Comparison of ENCODE assay signal across 23 cellular contexts in genomic region chr7:102304668-102305067, GRCh38. TPM values are rescaled to one million over a fixed set of nuclear protein-coding genes. Genes with fewer than 3 reads are reported as not detected.
DNase-seq lines count a peak whose midpoint lies in the region; ATAC-seq and TF ChIP-seq lines count a peak whose summit lies in the region.
"Had no signal": no experiment of that assay in that cellular context is flagged by ENCODE, and none has a peak within 500 bp of the region (broad histone marks: within the 10 kb centered on the region; RNA-seq: fewer than 3 reads in every experiment).

No MANE protein-coding gene starts in this region.

- no peaks in the 10 kb centered on the region for H3K36me3 ChIP-seq in effector memory CD4-positive, alpha-beta T cell (ENCODE audit: control insufficient read depth, insufficient read depth, low read length)
- H3K36me3 ChIP-seq: right lobe of liver had no signal

- ATAC-seq in activated B cell treated with CpG ODN at 0.5 μM for 24 hours (ENCODE audit: low read depth), result no peak
- ATAC-seq in left ventricle myocardium superior, result no peak
- no peak for ATAC-seq in stimulated activated memory B cell treated with anti-CD40 and anti-IgM and Interleukin-4, amounts not matched to agents 10 μg/mL and 1 μg/mL and 100 μg/mL, for 72 hours
- ATAC-seq in activated naive CD4-positive, alpha-beta T cell treated with anti-CD3 and anti-CD28 coated beads, Interleukin-2, amount 50 U/mL, for 72 hours, result no peak
- ATAC-seq: mucosa of descending colon had no signal

- POLR2A ChIA-PET in activated B cell treated with CpG ODN at 0.5 μM for 24 hours (lab: Charles Lee), result interaction anchor here (0.7 to 8.3 kb wide), 4 partner anchors 9 to 121 kb away, joined by 3 to 180 read pairs (median 8); partner anchors contain the start of gene SH2B2

- no peaks in the 10 kb centered on the region for H3K9me3 ChIP-seq in effector memory CD4-positive, alpha-beta T cell (ENCODE audit: control insufficient read depth, low read length)
- H3K9me3 ChIP-seq: mucosa of descending colon, right lobe of liver had no signal

- H3K27me3 ChIP-seq in effector memory CD4-positive, alpha-beta T cell (replicated peaks; ENCODE audit: control insufficient read depth, insufficient read depth, low read length, poor library complexity, severe bottlenecking), result no peaks in the 10 kb centered on the region
- H3K27me3 ChIP-seq: right lobe of liver had no signal

- peak overlapping the region; percentile 92 for H3K27ac Mint-ChIP-seq in activated B cell treated with CpG ODN at 0.5 μM for 24 hours
- H3K27ac Mint-ChIP-seq in stimulated activated memory B cell treated with anti-CD40 and anti-IgM and Interleukin-4, amounts not matched to agents 10 μg/mL and 1 μg/mL and 100 μg/mL, for 72 hours, result peak overlapping the region; percentile 88
- no peak overlapping the region for H3K27ac Mint-ChIP-seq in activated naive CD4-positive, alpha-beta T cell treated with anti-CD3 and anti-CD28 coated beads, Interleukin-2, amount 50 U/mL, for 72 hours

- H3K4me1 Mint-ChIP-seq in activated B cell treated with CpG ODN at 0.5 μM for 24 hours, result peaks cover 80% of the 10 kb centered on the region
- peaks cover 71% of the 10 kb centered on the region for H3K4me1 Mint-ChIP-seq in stimulated activated memory B cell treated with anti-CD40 and anti-IgM and Interleukin-4, amounts not matched to agents 10 μg/mL and 1 μg/mL and 100 μg/mL, for 72 hours

- DNase-seq in LHCN-M2 (ENCODE audit: low read depth) (peak; percentile 67), activated B cell treated with CpG ODN at 0.5 μM for 24 hours (no peak), left ventricle myocardium superior (peak; percentile 43), cerebellar nuclear complex (lab: John Stamatoyannopoulos, UW) (no peak)
- DNase-seq in activated naive CD4-positive, alpha-beta T cell treated with anti-CD3 and anti-CD28 coated beads, Interleukin-2, amount 50 U/mL, for 72 hours (ENCODE audit: low spot score in 2 of 2), result no peak
- no peak for DNase-seq in effector memory CD4-positive, alpha-beta T cell
- DNase-seq: activated CD4-positive, alpha-beta T cell treated with anti-CD3 and anti-CD28 coated beads for 48 hours; activated CD8-positive, alpha-beta memory T cell treated with anti-CD3 and anti-CD28 coated beads, Interleukin-2, amount 50 U/mL, for 4 hours; activated gamma-delta T cell treated with Interleukin-2 at 50 U/mL for 16 hours; AML-193; aorta; Calu3; foreskin melanocyte; KG1; mucosa of descending colon; NCI-H1092 treated with DMSO at 0.1 percent for 48 hours; NCI-H524 treated with DMSO at 0.1 percent for 48 hours; OCI-M1; right lobe of liver had no signal

- CTCF ChIA-PET in activated B cell treated with CpG ODN at 0.5 μM for 24 hours (lab: Charles Lee), result interaction anchor here (2.0 kb wide), 1 partner anchor 17 kb away, joined by 10 read pairs; no protein-coding TSS in a partner anchor

- H3K4me1 ChIP-seq in effector memory CD4-positive, alpha-beta T cell (ENCODE audit: control insufficient read depth, insufficient read depth, low read length, poor library complexity, severe bottlenecking), result peaks cover 4% of the 10 kb centered on the region
- H3K4me1 ChIP-seq: right lobe of liver had no signal

- no peak overlapping the region for H3K27ac ChIP-seq in effector memory CD4-positive, alpha-beta T cell (ENCODE audit: insufficient read depth, low read length, poor library complexity, severe bottlenecking)
- H3K27ac ChIP-seq: coronary artery, epithelial cell of prostate, right lobe of liver had no signal

- TF ChIP-seq CTCF in activated B cell treated with CpG ODN at 0.5 μM for 24 hours (IDR thresholded peaks at IDR 0.05), result no peak

- peaks cover 29% of the 10 kb centered on the region for H3K36me3 Mint-ChIP-seq in activated B cell treated with CpG ODN at 0.5 μM for 24 hours (ENCODE audit: low read depth)
- peaks cover 19% of the 10 kb centered on the region for H3K36me3 Mint-ChIP-seq in stimulated activated memory B cell treated with anti-CD40 and anti-IgM and Interleukin-4, amounts not matched to agents 10 μg/mL and 1 μg/mL and 100 μg/mL, for 72 hours
- no peaks in the 10 kb centered on the region for H3K36me3 Mint-ChIP-seq in activated naive CD4-positive, alpha-beta T cell treated with anti-CD3 and anti-CD28 coated beads, Interleukin-2, amount 50 U/mL, for 72 hours

- H3K4me3 Mint-ChIP-seq in activated B cell treated with CpG ODN at 0.5 μM for 24 hours, result no peak overlapping the region
- H3K4me3 Mint-ChIP-seq in stimulated activated memory B cell treated with anti-CD40 and anti-IgM and Interleukin-4, amounts not matched to agents 10 μg/mL and 1 μg/mL and 100 μg/mL, for 72 hours, result no peak overlapping the region

- H3K27me3 Mint-ChIP-seq in activated B cell treated with CpG ODN at 0.5 μM for 24 hours, result no peaks in the 10 kb centered on the region
- no peaks in the 10 kb centered on the region for H3K27me3 Mint-ChIP-seq in stimulated activated memory B cell treated with anti-CD40 and anti-IgM and Interleukin-4, amounts not matched to agents 10 μg/mL and 1 μg/mL and 100 μg/mL, for 72 hours

- intact Hi-C loops in activated B cell treated with CpG ODN at 0.5 μM for 24 hours (cut with micrococcal nuclease), result loop anchor here (5.0 kb wide), 1 partner anchor 58 kb away; no protein-coding TSS in a partner anchor
- intact Hi-C loops in left ventricle myocardium superior (cut with micrococcal nuclease), result no loop called here

- no peaks in the 10 kb centered on the region for H3K9me3 Mint-ChIP-seq in activated B cell treated with CpG ODN at 0.5 μM for 24 hours
- H3K9me3 Mint-ChIP-seq in stimulated activated memory B cell treated with anti-CD40 and anti-IgM and Interleukin-4, amounts not matched to agents 10 μg/mL and 1 μg/mL and 100 μg/mL, for 72 hours, result no peaks in the 10 kb centered on the region
- H3K9me3 Mint-ChIP-seq in activated naive CD4-positive, alpha-beta T cell treated with anti-CD3 and anti-CD28 coated beads, Interleukin-2, amount 50 U/mL, for 72 hours, result no peaks in the 10 kb centered on the region

- H3K4me3 ChIP-seq in effector memory CD4-positive, alpha-beta T cell (ENCODE audit: insufficient read depth, low read depth, low read length, poor library complexity, severe bottlenecking), result no peak overlapping the region
- H3K4me3 ChIP-seq: coronary artery, mucosa of descending colon, right lobe of liver had no signal

RNA-seq across cellular contexts. Expression of gene SH2B2, which starts 18.0 kb away (rescaled TPM):
- total RNA-seq in LHCN-M2 (2014; rRNA removed) (11.9 and 25.8 TPM in 2 replicates), activated B cell treated with CpG ODN at 0.5 μM for 24 hours (28.2 and 32.1 TPM in 2 replicates), left ventricle myocardium superior (0.99 TPM)
- 7.4 TPM for polyA plus RNA-seq in LHCN-M2 (2012)
- total RNA-seq in activated naive CD4-positive, alpha-beta T cell treated with anti-CD3 and anti-CD28 coated beads, Interleukin-2, amount 50 U/mL, for 72 hours, result 1 to 10 TPM in 1 of 2 donors, under 1 TPM in 1; 0.84 to 6.3 TPM

RNA-seq across cellular contexts. Expression of gene SPDYE6, which starts 51.6 kb away (rescaled TPM):
- total RNA-seq in LHCN-M2 (2014; rRNA removed) (not detected in 2 replicates), activated B cell treated with CpG ODN at 0.5 μM for 24 hours (not detected in 2 replicates), left ventricle myocardium superior (not detected)
- 2.0 TPM for polyA plus RNA-seq in LHCN-M2 (2012)
- total RNA-seq in activated naive CD4-positive, alpha-beta T cell treated with anti-CD3 and anti-CD28 coated beads, Interleukin-2, amount 50 U/mL, for 72 hours, result not detected
- total RNA-seq: aorta, Calu3, mucosa of descending colon, right lobe of liver, subcutaneous adipose tissue had no signal

Comparison
In these comparisons a context has a peak if more than half of its experiments do, and no peak if none do; other contexts are left out.
1. DNase-seq: peak in LHCN-M2 (single experiment) and left ventricle myocardium superior (single experiment); none in activated B cell treated with CpG ODN at 0.5 μM for 24 hours (single experiment), activated naive CD4-positive, alpha-beta T cell treated with anti-CD3 and anti-CD28 coated beads, Interleukin-2, amount 50 U/mL, for 72 hours (0 of 2), cerebellar nuclear complex (0 of 2) and effector memory CD4-positive, alpha-beta T cell (0 of 3).
2. H3K27ac Mint-ChIP-seq: peak in activated B cell treated with CpG ODN at 0.5 μM for 24 hours (single experiment) and stimulated activated memory B cell treated with anti-CD40 and anti-IgM and Interleukin-4, amounts not matched to agents 10 μg/mL and 1 μg/mL and 100 μg/mL, for 72 hours (single experiment); none in activated naive CD4-positive, alpha-beta T cell treated with anti-CD3 and anti-CD28 coated beads, Interleukin-2, amount 50 U/mL, for 72 hours (0 of 2).